In genomic region chr15:65423150-65423976, GRCh38 we compare ENCODE assay signal across 9 cellular contexts. TPM values are rescaled to one million over a fixed set of nuclear protein-coding genes. Genes with fewer than 3 reads are reported as not detected.
A peak's percentile ranks its signal among the peaks of the same experiment; 100 is the strongest.
DNase-seq lines count a peak whose midpoint lies in the region; FAIRE-seq and TF ChIP-seq lines count a peak whose summit lies in the region.
"Had no signal": no experiment of that assay in that cellular context is flagged by ENCODE, and none has a peak within 500 bp of the region (broad histone marks: within the 10 kb centered on the region; RNA-seq: fewer than 3 reads in every experiment).

No MANE protein-coding gene starts in this region.

- H3K27me3 ChIP-seq in SJSA1 (replicated peaks): peaks cover 9% of the 10 kb centered on the region
- H3K27me3 ChIP-seq in esophagus squamous epithelium: peaks cover 0 to 58% (median 3%) of the 10 kb centered on the region in 4 donors
- H3K27me3 ChIP-seq in prostate gland (replicated peaks; ENCODE audit: insufficient read depth): no peaks in the 10 kb centered on the region
- H3K27me3 ChIP-seq in tibial nerve: peaks cover 0 to 43% of the 10 kb centered on the region in 2 donors
- H3K27me3 ChIP-seq in MM.1S (replicated peaks; ENCODE audit: insufficient read depth, low read length): peaks cover 40% of the 10 kb centered on the region

- H3K9me2 ChIP-seq in MM.1S (replicated peaks; ENCODE audit: insufficient read depth, low read length): no peaks in the 10 kb centered on the region

- H3K36me3 ChIP-seq in ES-I3 (ENCODE audit: insufficient read depth, low read length) (no peaks in the 10 kb centered on the region), SJSA1 (no peaks in the 10 kb centered on the region), esophagus squamous epithelium (no peaks in the 10 kb centered on the region), prostate gland (no peaks in the 10 kb centered on the region), tibial nerve (no peaks in the 10 kb centered on the region), MM.1S (replicated peaks; ENCODE audit: insufficient read depth, low read length) (no peaks in the 10 kb centered on the region)

- TF ChIP-seq CTCF in esophagus squamous epithelium (IDR thresholded peaks at IDR 0.05) (no peak), prostate gland (IDR thresholded peaks at IDR 0.05) (no peak), tibial nerve (IDR thresholded peaks at IDR 0.05) (no peak), MM.1S (IDR thresholded peaks at IDR 0.05; ENCODE audit: low read length) (no peak)

- no peak for FAIRE-seq in GM12892 (lab: Jason Lieb, UNC)

- TF ChIP-seq POLR2A in esophagus squamous epithelium (IDR thresholded peaks at IDR 0.05) (no peak), prostate gland (IDR thresholded peaks at IDR 0.05) (no peak), tibial nerve (IDR thresholded peaks at IDR 0.05) (no peak), GM12892 (IDR thresholded peaks at IDR 0.05; ENCODE audit: low read depth, low read length) (no peak)

- no peak for TF ChIP-seq EP300 in tibial nerve (IDR thresholded peaks at IDR 0.05)

- intact Hi-C loops in esophagus squamous epithelium (cut with DNase I): no loop called here
- intact Hi-C loops in prostate gland (cut with DNase I): no loop called here

- H3K4me3 ChIP-seq in SJSA1: peak overlapping the region; percentile 45
- peak overlapping the region in 3 of 4 donors; percentile 21 to 73 (median 52) for H3K4me3 ChIP-seq in esophagus squamous epithelium
- peak overlapping the region; percentile 10 to 12 for H3K4me3 ChIP-seq in prostate gland
- peak overlapping the region in 1 of 4 donors; percentile 59 for H3K4me3 ChIP-seq in tibial nerve
- H3K4me3 ChIP-seq in MM.1S (ENCODE audit: low read length): no peak overlapping the region

- no peaks in the 10 kb centered on the region for H3K79me2 ChIP-seq in MM.1S (ENCODE audit: low read length)

- no peak overlapping the region for H2AFZ ChIP-seq in MM.1S (ENCODE audit: low read length)

- 36 to 37% methylated on average over 10 to 21 of the region's 28 CpGs for WGBS in esophagus squamous epithelium, 2 donors
- 36% methylated on average over 26 of the region's 28 CpGs for WGBS in prostate gland
- 33 to 34% methylated on average over 25 to 26 of the region's 28 CpGs for WGBS in tibial nerve, 2 donors

- H3F3A ChIP-seq in MM.1S (ENCODE audit: insufficient read depth, low read length): no peaks in the 10 kb centered on the region

- H4K20me1 ChIP-seq in MM.1S (ENCODE audit: insufficient read depth, low read length): no peaks in the 10 kb centered on the region

- H3K4me2 ChIP-seq in MM.1S (ENCODE audit: low read depth, low read length): no peak overlapping the region

- peaks cover 29% of the 10 kb centered on the region for H3K4me1 ChIP-seq in ES-I3 (ENCODE audit: insufficient read depth, low read length)
- peaks cover 28% of the 10 kb centered on the region for H3K4me1 ChIP-seq in SJSA1 (replicated peaks)
- H3K4me1 ChIP-seq in esophagus squamous epithelium: peaks cover 13 to 28% (median 18%) of the 10 kb centered on the region in 3 donors
- peaks cover 8% of the 10 kb centered on the region for H3K4me1 ChIP-seq in prostate gland (replicated peaks)
- H3K4me1 ChIP-seq in tibial nerve: peaks cover 0 to 24% (median 13%) of the 10 kb centered on the region in 4 donors
- peaks cover 5% of the 10 kb centered on the region; the same call in 1 of the 2 replicates for H3K4me1 ChIP-seq in MM.1S (ENCODE audit: low read length)

- no peak overlapping the region for H3K27ac ChIP-seq in SJSA1
- peak overlapping the region in 2 of 4 donors; percentile 50 to 65 for H3K27ac ChIP-seq in esophagus squamous epithelium
- H3K27ac ChIP-seq in prostate gland: no peak overlapping the region
- no peak overlapping the region for H3K27ac ChIP-seq in tibial nerve
- H3K27ac ChIP-seq in MM.1S (ENCODE audit: low read length): no peak overlapping the region

- H3K9me3 ChIP-seq in ES-I3 (ENCODE audit: control insufficient read depth, insufficient read depth, low read length) (no peaks in the 10 kb centered on the region), SJSA1 (replicated peaks) (no peaks in the 10 kb centered on the region), esophagus squamous epithelium (no peaks in the 10 kb centered on the region), prostate gland (no peaks in the 10 kb centered on the region), tibial nerve (no peaks in the 10 kb centered on the region), MM.1S (replicated peaks; ENCODE audit: insufficient read depth, low read length) (no peaks in the 10 kb centered on the region)

- H3K9ac ChIP-seq in ES-I3 (ENCODE audit: low read depth, low read length): peak overlapping the region; percentile 88
- H3K9ac ChIP-seq in MM.1S (ENCODE audit: low read length): no peak overlapping the region

- DNase-seq in SJSA1 (ENCODE audit: low read depth in 1 of 2, low spot score in 2 of 2) (no peak), esophagus squamous epithelium (lab: John Stamatoyannopoulos, UW) (no peak), prostate gland (ENCODE audit: low spot score) (no peak), tibial nerve (ENCODE audit: low spot score in 2 of 2) (no peak), GM12892 (ENCODE audit: insufficient read length) (no peak), MM.1S (no peak), germinal center (ENCODE audit: low spot score) (no peak)

RNA-seq across cellular contexts. Expression of gene IGDCC4, which starts 0.6 kb away (rescaled TPM):
- 0.47 and 0.91 TPM in 2 replicates for total RNA-seq in SJSA1 (2014; rRNA removed; shearing (Covaris generic))
- total RNA-seq in esophagus squamous epithelium (1 to 10 TPM in 1 of 4 donors, under 1 TPM in 3; 0.12 to 2.7 (median 0.26) TPM), prostate gland (1 to 10 TPM in 1 of 2 donors, under 1 TPM in 1; 0.14 to 4.6 TPM), tibial nerve (1 to 10 TPM in 2 of 4 donors, under 1 TPM in 2; 0.59 to 2.0 (median 1.1) TPM)
- 0.59 TPM for polyA plus RNA-seq in GM12892 (2012; ENCODE audit: missing spikeins)
- total RNA-seq: T-helper 2 cell treated with Interferon-gamma antibody and Interleukin-4, amounts not matched to agents 100 ng/mL and 5 ng/mL, for 36 hours had no signal

RNA-seq across cellular contexts. Expression of gene IGDCC3, which starts 45.6 kb away (rescaled TPM):
- total RNA-seq in SJSA1 (2014; rRNA removed; shearing (Covaris generic)): not detected in 2 replicates
- not detected for total RNA-seq in esophagus squamous epithelium
- total RNA-seq in prostate gland: 1 to 10 TPM in 1 of 2 donors, under 1 TPM in 1; 0.05 to 2.7 TPM
- not detected for total RNA-seq in tibial nerve
- polyA plus RNA-seq in GM12892 (2012; ENCODE audit: missing spikeins): not detected
- total RNA-seq: T-helper 2 cell treated with Interferon-gamma antibody and Interleukin-4, amounts not matched to agents 100 ng/mL and 5 ng/mL, for 36 hours had no signal
